8 cellular contexts compared by ENCODE assay signal in the genomic region with DNA sequence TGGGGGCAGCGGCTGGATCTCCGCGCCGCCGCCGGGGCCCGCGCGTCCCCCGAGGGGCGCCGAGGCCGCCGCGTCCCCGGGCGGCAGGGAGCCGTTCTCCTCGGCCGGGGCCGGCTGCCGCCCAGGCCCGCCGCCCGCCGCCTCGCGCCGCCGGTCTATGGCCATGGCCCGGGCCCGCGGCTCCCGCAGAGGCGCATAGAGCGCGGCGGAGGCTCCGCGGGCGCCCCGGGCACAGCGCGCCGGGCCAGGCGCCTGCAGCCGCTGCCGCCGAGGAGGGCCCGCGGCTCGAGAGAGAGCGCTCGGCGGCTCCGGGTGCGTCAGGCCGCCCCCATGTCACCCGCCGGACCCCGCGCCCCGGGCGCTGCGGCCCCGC. TPM values are rescaled to one million over a fixed set of nuclear protein-coding genes. Genes with fewer than 3 reads are reported as not detected.
A peak's percentile ranks its signal among the peaks of the same experiment; 100 is the strongest.
DNase-seq lines count a peak whose midpoint lies in the region; TF ChIP-seq lines count a peak whose summit lies in the region.

No MANE protein-coding gene starts in this region.

- H3K9ac ChIP-seq in SK-N-MC (ENCODE audit: insufficient read length): peak overlapping the region; percentile 63

- H3K4me3 ChIP-seq in A673 (ENCODE audit: low read depth, low read length, poor library complexity, severe bottlenecking): peak overlapping the region; percentile 67
- peak overlapping the region; percentile 81 for H3K4me3 ChIP-seq in SK-N-MC
- H3K4me3 ChIP-seq in tibial artery: peak overlapping the region; percentile 57 to 71

- CTCF ChIA-PET in A673 (lab: Charles Lee): interaction anchor here (1.1 kb wide), 1 partner anchor 17 kb away, joined by 7 read pairs; no protein-coding TSS in a partner anchor

- H3K27me3 ChIP-seq in A673 (replicated peaks; ENCODE audit: insufficient read depth, low read depth, low read length, poor library complexity): no peaks in the 10 kb centered on the region
- H3K27me3 ChIP-seq in tibial artery: no peaks in the 10 kb centered on the region

- intact Hi-C loops in A673 (cut with micrococcal nuclease; ENCODE audit: unreplicated experiment) (loop anchor here (5.0 kb wide), 1 partner anchor 276 kb away; no protein-coding TSS in a partner anchor), tibial artery (cut with DNase I; ENCODE audit: low total_unique reads) (loop anchor here (5.0 to 10.0 kb wide), 2 partner anchors 172 to 271 kb away; no protein-coding TSS in a partner anchor)

- H3K4me1 ChIP-seq in A673 (ENCODE audit: insufficient read depth, low read length, poor library complexity, severe bottlenecking) (peaks cover 7% of the 10 kb centered on the region), tibial artery (peaks cover 0 to 40% (median 22%) of the 10 kb centered on the region in 4 donors)

- H3K9me3 ChIP-seq in A673 (ENCODE audit: low read depth, low read length, poor library complexity, severe bottlenecking) (no peaks in the 10 kb centered on the region), SK-N-MC (ENCODE audit: low read depth, low read length) (no peaks in the 10 kb centered on the region), tibial artery (no peaks in the 10 kb centered on the region)

- DNase-seq in A673 (ENCODE audit: low spot score) (no peak), GM19238 (ENCODE audit: insufficient read length, low spot score) (peak; percentile 37), SK-N-MC (ENCODE audit: low read depth, low spot score) (no peak), iris pigment epithelial cell (ENCODE audit: low read depth) (peak; percentile 12), tibial artery (no peak), retina (no peak), NCI-H82 treated with DMSO at 0.1 percent for 48 hours (lab: John Stamatoyannopoulos, UW; ENCODE audit: unreplicated experiment) (no peak)
- no peak for DNase-seq in activated CD4-positive, alpha-beta T cell treated with anti-CD3 and anti-CD28 coated beads for 48 hours

- TF ChIP-seq CTCF in A673 (conservative IDR thresholded peaks at IDR 0.05; ENCODE audit: low read depth, low read length) (no peak), tibial artery (IDR thresholded peaks at IDR 0.05) (no peak)

- BruUV-seq in A673 (replicated peaks; lab: Mats Ljungman, UMichigan): no TSS peak

- no peak overlapping the region for H3K27ac ChIP-seq in A673 (ENCODE audit: low read depth, low read length, poor library complexity, severe bottlenecking)
- H3K27ac ChIP-seq in SK-N-MC: no peak overlapping the region
- peak overlapping the region in 1 of 2 donors; percentile 13 for H3K27ac ChIP-seq in tibial artery

- H3K36me3 ChIP-seq in A673 (ENCODE audit: insufficient read depth, low read length, poor library complexity, severe bottlenecking) (no peaks in the 10 kb centered on the region), SK-N-MC (ENCODE audit: insufficient read depth, low read length) (no peaks in the 10 kb centered on the region), tibial artery (no peaks in the 10 kb centered on the region)

- POLR2A ChIA-PET in A673 (lab: Charles Lee; ENCODE audit: low non-redundant PET): no interaction called here

RNA-seq across cellular contexts. Expression of a gene that starts 0.5 kb away (rescaled TPM):
- 6.2 TPM in 2 replicates for total RNA-seq in A673 (2021)

Comparison
In these comparisons a context has a peak if more than half of its experiments do, and no peak if none do; other contexts are left out.
1. DNase-seq: peak in GM19238 (single experiment) and iris pigment epithelial cell (single experiment); none in A673 (single experiment), SK-N-MC (single experiment), tibial artery (0 of 2), activated CD4-positive, alpha-beta T cell treated with anti-CD3 and anti-CD28 coated beads for 48 hours (single experiment), retina (single experiment) and NCI-H82 treated with DMSO at 0.1 percent for 48 hours (single experiment).
2. Peak in every context shown above with its lines, with median percentiles within 50 percentile points of each other: H3K4me3 ChIP-seq.